ENCODE assay signal across 12 cellular contexts in the genomic region with DNA sequence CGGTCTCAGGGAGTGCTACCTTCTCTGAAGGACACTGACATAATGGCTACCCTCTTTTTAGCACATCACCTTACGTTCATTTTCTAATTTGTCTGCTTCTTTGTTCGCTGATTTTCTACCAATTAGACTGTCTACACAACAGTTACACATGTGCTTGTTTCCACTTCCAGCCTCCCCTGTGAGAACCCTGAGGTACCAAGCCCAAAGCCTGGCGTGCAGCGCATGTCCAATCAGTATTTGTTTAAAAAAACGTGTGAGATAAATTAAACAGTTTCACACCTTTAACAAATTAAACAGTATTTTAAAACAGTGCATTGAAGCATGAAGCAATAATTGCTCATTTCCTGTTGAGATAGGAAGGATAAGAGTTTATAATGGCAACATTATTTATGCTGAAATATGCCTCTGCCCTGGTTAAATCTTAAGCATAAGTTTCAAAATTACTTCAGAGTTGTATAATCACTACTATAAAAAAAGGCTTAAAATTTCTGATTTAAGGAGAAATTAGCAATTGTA.
DNase-seq lines count a peak whose midpoint lies in the region; ATAC-seq lines count a peak whose summit lies in the region.
"Had no signal": no experiment of that assay in that cellular context is flagged by ENCODE, and none has a peak within 500 bp of the region (broad histone marks: within the 10 kb centered on the region; RNA-seq: fewer than 3 reads in every experiment).

No MANE protein-coding gene starts in this region.

- H3K27me3 Mint-ChIP-seq in natural killer cell treated with Interleukin-12 subunit alpha and Interleukin-12 subunit beta and Interleukin-15 and Interleukin-18, amount 100 ng/mL, for 72 hours = no peaks in the 10 kb centered on the region
- H3K27me3 Mint-ChIP-seq: T-cell had no signal

- H3K36me3 Mint-ChIP-seq in natural killer cell treated with Interleukin-12 subunit alpha and Interleukin-12 subunit beta and Interleukin-15 and Interleukin-18, amount 100 ng/mL, for 72 hours = peaks cover 4% of the 10 kb centered on the region

- ATAC-seq in natural killer cell treated with Interleukin-12 subunit alpha and Interleukin-12 subunit beta and Interleukin-15 and Interleukin-18, amount 100 ng/mL, for 72 hours = no peak
- ATAC-seq in HG03460 (IDR thresholded peaks at IDR 0.05; ENCODE audit: unreplicated experiment) (no peak), GM18873 (IDR thresholded peaks at IDR 0.05; ENCODE audit: low FRiP score, unreplicated experiment) (no peak)
- ATAC-seq: K562, PC-3, T-cell had no signal

- H3K27ac Mint-ChIP-seq in natural killer cell treated with Interleukin-12 subunit alpha and Interleukin-12 subunit beta and Interleukin-15 and Interleukin-18, amount 100 ng/mL, for 72 hours = peak overlapping the region; percentile 60 to 82

- H3K9me3 Mint-ChIP-seq in natural killer cell treated with Interleukin-12 subunit alpha and Interleukin-12 subunit beta and Interleukin-15 and Interleukin-18, amount 100 ng/mL, for 72 hours = no peaks in the 10 kb centered on the region
- H3K9me3 Mint-ChIP-seq: T-cell had no signal

- H3K4me3 Mint-ChIP-seq in natural killer cell treated with Interleukin-12 subunit alpha and Interleukin-12 subunit beta and Interleukin-15 and Interleukin-18, amount 100 ng/mL, for 72 hours = peak overlapping the region; percentile 47
- H3K4me3 Mint-ChIP-seq: T-cell had no signal

- DNase-seq in ELR (ENCODE audit: low read depth) (peak; percentile 2), NCI-H146 treated with DMSO at 0.1 percent for 48 hours (lab: John Stamatoyannopoulos, UW; ENCODE audit: unreplicated experiment) (peak; percentile 97), amniotic epithelial cell (ENCODE audit: low read depth) (peak; percentile 32), medulla oblongata (ENCODE audit: extremely low spot score) (no peak)
- DNase-seq in natural killer cell treated with Interleukin-12 subunit alpha and Interleukin-12 subunit beta and Interleukin-15 and Interleukin-18, amount 100 ng/mL, for 72 hours (ENCODE audit: low spot score) = no peak
- DNase-seq: NCI-H187 treated with DMSO at 0.1 percent for 48 hours, NCI-H2171 treated with DMSO at 0.1 percent for 48 hours, PC-3, T-cell had no signal

- peaks cover 36 to 48% of the 10 kb centered on the region in 2 donors for H3K4me1 Mint-ChIP-seq in natural killer cell treated with Interleukin-12 subunit alpha and Interleukin-12 subunit beta and Interleukin-15 and Interleukin-18, amount 100 ng/mL, for 72 hours (ENCODE audit: low read depth in 2 of 2)

Comparison
In these comparisons a context has a peak if more than half of its experiments do, and no peak if none do; other contexts are left out.
1. DNase-seq: peak in ELR (single experiment), NCI-H146 treated with DMSO at 0.1 percent for 48 hours (single experiment) and amniotic epithelial cell (single experiment); none in natural killer cell treated with Interleukin-12 subunit alpha and Interleukin-12 subunit beta and Interleukin-15 and Interleukin-18, amount 100 ng/mL, for 72 hours (single experiment) and medulla oblongata (single experiment).